In the genomic region with DNA sequence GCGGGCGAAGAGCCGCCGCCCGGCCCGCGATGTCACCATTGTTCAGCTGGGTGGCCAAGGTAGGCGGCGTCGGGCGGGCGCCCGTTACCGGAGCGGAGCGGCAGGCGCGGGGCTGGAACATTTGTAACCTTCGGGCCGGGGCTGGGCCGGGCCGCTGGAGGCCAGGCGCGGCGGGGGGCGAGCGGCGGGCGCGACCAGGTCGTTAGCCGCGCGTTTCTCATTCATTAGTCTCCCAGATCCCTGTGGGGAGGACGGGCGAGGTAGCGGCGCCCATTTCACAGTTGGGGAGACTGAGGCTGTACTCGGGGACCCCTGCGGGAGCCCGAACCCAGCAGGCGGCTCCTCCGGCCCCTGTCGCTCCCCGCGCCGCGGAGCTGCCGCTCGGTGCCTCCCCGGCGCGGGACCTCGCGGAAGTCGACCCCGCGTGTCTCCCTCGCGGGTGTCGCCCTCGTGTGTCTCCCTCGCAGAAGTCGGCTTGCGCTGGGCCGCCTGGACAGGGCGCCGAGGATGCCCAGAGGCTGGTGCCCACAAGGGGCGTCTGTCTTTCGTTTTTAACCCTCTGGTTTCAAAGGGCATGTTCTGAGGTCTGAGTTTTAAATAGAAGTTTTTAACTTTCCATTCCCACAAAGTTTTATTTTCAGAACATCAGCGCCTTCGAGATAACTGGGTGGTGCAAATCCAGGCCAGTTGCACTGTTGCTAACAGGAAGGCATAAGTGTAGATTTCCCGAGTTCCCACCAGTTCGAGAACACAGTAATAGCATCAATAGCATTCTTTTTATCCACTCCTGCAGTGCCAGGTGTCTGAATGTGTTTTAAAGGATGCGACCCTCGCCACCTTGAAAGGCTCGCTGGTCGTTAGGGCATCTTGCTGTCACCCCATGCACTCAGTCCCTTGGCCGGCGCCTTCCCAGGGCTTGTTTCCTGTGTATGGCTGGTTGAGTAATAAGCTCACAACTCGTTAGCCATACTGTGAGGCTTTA, we compare ENCODE assay signal across 8 cellular contexts. TPM values are rescaled to one million over a fixed set of nuclear protein-coding genes. Genes with fewer than 3 reads are reported as not detected.
DNase-seq lines count a peak whose midpoint lies in the region; ATAC-seq, FAIRE-seq and TF ChIP-seq lines count a peak whose summit lies in the region.

No MANE protein-coding gene starts in this region.

- H3K36me3 ChIP-seq in H1 (ENCODE audit: control insufficient read depth in 2 of 4, insufficient read depth in 4 of 4, low read length in 3 of 4), result no peaks in the 10 kb centered on the region

- H3K79me2 ChIP-seq in H1 (ENCODE audit: control insufficient read depth in 1 of 2, insufficient read depth in 2 of 2, low read length in 2 of 2), result peaks cover 0 to 46% of the 10 kb centered on the region in 2 experiments; a peak in 3 of 4 replicates

- TF ChIP-seq EP300 in H1 (IDR thresholded peaks at IDR 0.05; ENCODE audit: borderline replicate concordance in 1 of 2, low read depth in 2 of 2, low read length in 2 of 2), result no peak

- peak overlapping the region; percentile 71; the same call in 1 of the 2 replicates for H4K8ac ChIP-seq in H1 (ENCODE audit: extremely low read depth, insufficient read depth, low read length)

- no peak overlapping the region for H3K27ac ChIP-seq in H1 (ENCODE audit: low read depth, low read length)

- no peak overlapping the region for H4K5ac ChIP-seq in H1 (ENCODE audit: insufficient read length, low read depth, low read length)

- no peaks in the 10 kb centered on the region for H3K9me3 ChIP-seq in H1 (ENCODE audit: insufficient read depth in 2 of 2, low read depth in 1 of 2, low read length in 1 of 2)

- no peak overlapping the region for H4K91ac ChIP-seq in H1 (replicated peaks; ENCODE audit: insufficient read length, low read length)

- H3K56ac ChIP-seq in H1 (replicated peaks; ENCODE audit: insufficient read length, low read depth, low read length), result no peak overlapping the region

- no peak overlapping the region for H2BK120ac ChIP-seq in H1 (replicated peaks; ENCODE audit: low read depth, low read length)

- TF ChIP-seq CTCF in H1 (IDR thresholded peaks at IDR 0.05; ENCODE audit: control extremely low read depth in 1 of 3, insufficient read depth in 1 of 3, low read depth in 1 of 3, low read length in 3 of 3), result peak; percentile 46 to 56 (median 55)

- no peak overlapping the region for H3K4ac ChIP-seq in H1 (replicated peaks; ENCODE audit: insufficient read length, low read depth, low read length)

- H3K4me2 ChIP-seq in H1 (ENCODE audit: insufficient read depth in 1 of 2, low read depth in 2 of 2, low read length in 2 of 2), result peak overlapping the region; percentile 67 to 72

- H3K9ac ChIP-seq in H1 (replicated peaks in 1 of 4; ENCODE audit: extremely low read depth in 1 of 4, low read depth in 3 of 4, low read length in 3 of 4), result peak overlapping the region in 3 of 4 experiments; percentile 43 to 61 (median 54); a peak in 5 of 7 replicates

- WGBS in H1 (ENCODE audit: extremely low coverage in 1 of 2, insufficient coverage in 1 of 2, insufficient read length in 1 of 2, insufficient replicate concordance in 2 of 2, low coverage in 1 of 2, low lambda C conversion rate in 2 of 2, missing lambda C conversion rate in 1 of 2), 2 experiments, result 5% methylated on average over 70 of the region's 81 CpGs; no CpG with 5 or more reads in 1 of the 2 experiments

- H2BK12ac ChIP-seq in H1 (ENCODE audit: low read depth, low read length), result peak overlapping the region; percentile 53; the same call in 1 of the 2 replicates

- H3K27me3 ChIP-seq in H1 (replicated peaks in 1 of 4; ENCODE audit: control insufficient read depth in 3 of 4, extremely low read depth in 1 of 4, insufficient read depth in 3 of 4, low read length in 3 of 4), result no peaks in the 10 kb centered on the region

- H2BK20ac ChIP-seq in H1 (ENCODE audit: low read length), result no peak overlapping the region

- H2AK5ac ChIP-seq in H1 (ENCODE audit: low read depth, low read length), result no peak overlapping the region

- ATAC-seq in HG02852 (IDR thresholded peaks at IDR 0.05; ENCODE audit: unreplicated experiment), result peak; percentile 64

- H3K14ac ChIP-seq in H1 (ENCODE audit: insufficient read length), result no peak overlapping the region

- POLR2A ChIA-PET in H1 (lab: Charles Lee; ENCODE audit: partially characterized antibody), result interaction anchor here (1.1 to 4.9 kb wide), 5 partner anchors 11 to 40 kb away, joined by 3 to 26 read pairs (median 3); no protein-coding TSS in a partner anchor

- H3K4me3 ChIP-seq in H1 (ENCODE audit: extremely low read depth in 1 of 4, insufficient read depth in 2 of 4, low read depth in 3 of 4, low read length in 4 of 4), result peak overlapping the region; percentile 62 to 96 (median 68)

- peaks cover 6 to 7% of the 10 kb centered on the region in 2 experiments for H4K20me1 ChIP-seq in H1 (replicated peaks in 1 of 2; ENCODE audit: control insufficient read depth in 1 of 2, insufficient read depth in 2 of 2, low read length in 2 of 2)

- H2BK5ac ChIP-seq in H1 (ENCODE audit: low read depth, low read length), result no peak overlapping the region

- H3K18ac ChIP-seq in H1 (ENCODE audit: extremely low read depth, low read length), result no peak overlapping the region; the same call in 1 of the 2 replicates

- H3K23me2 ChIP-seq in H1 (ENCODE audit: low read depth, low read length), result peaks cover 3% of the 10 kb centered on the region; the same call in 1 of the 2 replicates

- peak; percentile 64 for DNase-seq in NK-92 treated with Interleukin-12 subunit alpha and Interleukin-12 subunit beta, amount 100 ng/mL, for 24 hours (lab: John Stamatoyannopoulos, UW)
- DNase-seq in NK-92 (lab: John Stamatoyannopoulos, UW; ENCODE audit: unreplicated experiment) (no peak), NCI-H526 treated with DMSO at 0.1 percent for 48 hours (lab: John Stamatoyannopoulos, UW) (peak; percentile 31), H1 (ENCODE audit: low read depth in 1 of 2, low spot score in 2 of 2) (peak in 1 of 2 experiments; percentile 72), mesenteric fat pad (ENCODE audit: low spot score) (peak; percentile 93)
- DNase-seq in activated CD8-positive, alpha-beta memory T cell treated with anti-CD3 and anti-CD28 coated beads for 48 hours (ENCODE audit: low read depth in 2 of 3, low spot score in 2 of 3), result peak; percentile 32 to 56 (median 40)
- peak; percentile 45 for DNase-seq in stimulated activated CD8-positive, alpha-beta memory T cell treated with anti-CD3 and anti-CD28 coated beads, Interleukin-15, amount 100 ng/mL, for 24 hours (ENCODE audit: low read depth)

- H3K79me1 ChIP-seq in H1 (ENCODE audit: low read depth, low read length), result no peaks in the 10 kb centered on the region

- CTCF ChIA-PET in H1 (lab: Charles Lee; ENCODE audit: partially characterized antibody), result interaction anchor here (0.9 to 1.4 kb wide), 7 partner anchors 54 to 202 kb away, joined by 3 to 5 read pairs (median 3); no protein-coding TSS in a partner anchor

- H2AFZ ChIP-seq in H1 (ENCODE audit: low read length), result no peak overlapping the region

- FAIRE-seq in H1 (lab: Jason Lieb, UNC), result peak; percentile 48

- H2BK15ac ChIP-seq in H1 (ENCODE audit: low read length), result no peak overlapping the region

- TF ChIP-seq RAD21 in H1 (IDR thresholded peaks at IDR 0.05 in 1 of 2, conservative IDR thresholded peaks at IDR 0.05 in 1 of 2; ENCODE audit: low read depth in 2 of 2, low read length in 2 of 2), result peak; percentile 20 to 33; a peak in 3 of 4 replicates

- TF ChIP-seq POLR2A in H1 (IDR thresholded peaks at IDR 0.05; ENCODE audit: control extremely low read depth in 1 of 2, low read depth in 2 of 2, low read length in 2 of 2), result peak in 1 of 2 experiments; percentile 37; a peak in 1 of 3 replicates

- no peak overlapping the region for H3K23ac ChIP-seq in H1 (ENCODE audit: insufficient read length)

- peaks cover 8 to 21% (median 12%) of the 10 kb centered on the region in 4 experiments; a peak in 6 of 7 replicates for H3K4me1 ChIP-seq in H1 (replicated peaks in 1 of 4; ENCODE audit: control insufficient read depth in 3 of 4, insufficient read depth in 4 of 4, low read length in 3 of 4)

TF ChIP-seq in H1, 55 proteins besides CTCF, POLR2A, EP300 and RAD21 (continues in another document):
- TF ChIP-seq RXRA (IDR thresholded peaks at IDR 0.05; ENCODE audit: insufficient read depth, low read depth, low read length), result no peak
- TF ChIP-seq KDM1A (IDR thresholded peaks at IDR 0.05; ENCODE audit: borderline replicate concordance, low read length), result peak; percentile 95
- TF ChIP-seq, protein P1, sequence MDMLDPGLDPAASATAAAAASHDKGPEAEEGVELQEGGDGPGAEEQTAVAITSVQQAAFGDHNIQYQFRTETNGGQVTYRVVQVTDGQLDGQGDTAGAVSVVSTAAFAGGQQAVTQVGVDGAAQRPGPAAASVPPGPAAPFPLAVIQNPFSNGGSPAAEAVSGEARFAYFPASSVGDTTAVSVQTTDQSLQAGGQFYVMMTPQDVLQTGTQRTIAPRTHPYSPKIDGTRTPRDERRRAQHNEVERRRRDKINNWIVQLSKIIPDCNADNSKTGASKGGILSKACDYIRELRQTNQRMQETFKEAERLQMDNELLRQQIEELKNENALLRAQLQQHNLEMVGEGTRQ (IDR thresholded peaks at IDR 0.05; ENCODE audit: low read length), result no peak
- peak; percentile 71 for TF ChIP-seq BACH1 (IDR thresholded peaks at IDR 0.05; ENCODE audit: low read length)
- 0 out of 4 replicates have a peak, but pooled peaks of 1 of the 2 experiments have one; percentile 31 for TF ChIP-seq SIN3A (conservative IDR thresholded peaks at IDR 0.05 in 1 of 2, IDR thresholded peaks at IDR 0.05 in 1 of 2; ENCODE audit: low read depth in 1 of 2, low read length in 2 of 2)
- TF ChIP-seq POLR2AphosphoS5 (IDR thresholded peaks at IDR 0.05; ENCODE audit: low read depth, low read length), result no peak
- peak; percentile 61; the same call in 1 of the 2 replicates for TF ChIP-seq RBBP5 (IDR thresholded peaks at IDR 0.05; ENCODE audit: borderline replicate concordance, low read depth, low read length)

RNA-seq across cellular contexts. Expression of a gene that starts 17.6 kb away (rescaled TPM):
- total RNA-seq in H1 (2021; fragmentation: NEBNext Ultra II Directional; extraction: Animal tissue kit (Norgen Biotek cat#: 25700)), result not detected in 2 replicates
- polyA plus RNA-seq in H1 (2011; rRNA removed), result not detected in 2 replicates
- polyA plus RNA-seq in H1 (2011; cell fraction: cytosol; rRNA removed), result not detected
- not detected for polyA plus RNA-seq in H1 (2011; cell fraction: nucleus; rRNA removed)
- not detected in 4 replicates for polyA plus RNA-seq in H1 (2012, experiment 1 of 2)
- not detected for polyA plus RNA-seq in H1 (2012, experiment 2 of 2)
- polyA plus RNA-seq in H1 (2013, experiment 1 of 2), result not detected
- polyA plus RNA-seq in H1 (2013, experiment 2 of 2), result 0.07 TPM
- polyA minus RNA-seq in H1 (2011; rRNA and poly(A)+ RNA removed), result 0.85 TPM in 1 of 2 replicates, not detected in the other
- polyA minus RNA-seq in H1 (2011; cell fraction: cytosol; rRNA and poly(A)+ RNA removed), result not detected
- 1.4 TPM for polyA minus RNA-seq in H1 (2011; cell fraction: nucleus; rRNA and poly(A)+ RNA removed)
- total RNA-seq in mesenteric fat pad, result not detected
